In genomic region chr7:135970682-135971365, GRCh38 we compare ENCODE assay signal across 9 cellular contexts. TPM values are rescaled to one million over a fixed set of nuclear protein-coding genes. Genes with fewer than 3 reads are reported as not detected.
DNase-seq lines count a peak whose midpoint lies in the region; ATAC-seq and TF ChIP-seq lines count a peak whose summit lies in the region.
"Had no signal": no experiment of that assay in that cellular context is flagged by ENCODE, and none has a peak within 500 bp of the region (broad histone marks: within the 10 kb centered on the region; RNA-seq: fewer than 3 reads in every experiment).

No MANE protein-coding gene starts in this region.

- H3K4me3 Mint-ChIP-seq in progenitor cell of endocrine pancreas (ENCODE audit: low read depth) = no peak overlapping the region

- H3K36me3 Mint-ChIP-seq in progenitor cell of endocrine pancreas (ENCODE audit: insufficient read depth) = peaks cover 11% of the 10 kb centered on the region

- H3K79me2 ChIP-seq in KMS-11 (ENCODE audit: insufficient read depth, low read depth) = peaks cover 95% of the 10 kb centered on the region

- no peak overlapping the region for H3K9ac ChIP-seq in KMS-11

- peak overlapping the region; percentile 53 for H3K4me2 ChIP-seq in KMS-11

- H4K20me1 ChIP-seq in KMS-11 (ENCODE audit: insufficient read depth) = peaks cover 51% of the 10 kb centered on the region

- H3K4me1 ChIP-seq in KMS-11 (ENCODE audit: low read depth, poor library complexity, severe bottlenecking) = peaks cover 69% of the 10 kb centered on the region
- peaks cover 58% of the 10 kb centered on the region for H3K4me1 ChIP-seq in lower lobe of right lung

- ATAC-seq in GM18861 (IDR thresholded peaks at IDR 0.05; ENCODE audit: unreplicated experiment) (peak; percentile 74), HG02588 (IDR thresholded peaks at IDR 0.05; ENCODE audit: unreplicated experiment) (peak; percentile 73), lower lobe of right lung (peak; percentile 51 to 54), Right ventricle myocardium inferior (no peak)

- H3K27ac ChIP-seq in KMS-11 = peak overlapping the region; percentile 16; the same call in 1 of the 2 replicates
- no peak overlapping the region for H3K27ac ChIP-seq in lower lobe of right lung

- H3K27me3 ChIP-seq in KMS-11 (ENCODE audit: insufficient read depth, low read depth) (no peaks in the 10 kb centered on the region), lower lobe of right lung (ENCODE audit: low read depth) (no peaks in the 10 kb centered on the region)

- H3K4me1 Mint-ChIP-seq in progenitor cell of endocrine pancreas (ENCODE audit: low read depth) = peaks cover 7% of the 10 kb centered on the region

- no peak overlapping the region for H2AFZ ChIP-seq in KMS-11 (ENCODE audit: low read depth)

- H3K27ac Mint-ChIP-seq in progenitor cell of endocrine pancreas = no peak overlapping the region

- H3K4me3 ChIP-seq in KMS-11 (IDR thresholded peaks at IDR 0.05; ENCODE audit: insufficient read depth, low read depth, low read length) (no peak overlapping the region), lower lobe of right lung (no peak overlapping the region)

- H3K9me3 Mint-ChIP-seq in progenitor cell of endocrine pancreas (ENCODE audit: low read depth) = no peaks in the 10 kb centered on the region

- intact Hi-C loops in lower lobe of right lung (cut with DNase I) (no loop called here), Right ventricle myocardium inferior (cut with DNase I) (no loop called here)

- H3K36me3 ChIP-seq in KMS-11 (ENCODE audit: insufficient read depth) (0 out of 2 replicates have a peak, but pooled peaks cover 5% of the 10 kb centered on the region), lower lobe of right lung (peaks cover 5% of the 10 kb centered on the region)

- no peak for DNase-seq in lower lobe of right lung
- no peak for DNase-seq in Right ventricle myocardium inferior (ENCODE audit: missing footprints)
- no peak for DNase-seq in progenitor cell of endocrine pancreas (ENCODE audit: low spot score, unreplicated experiment)
- DNase-seq in NCI-H2029 (lab: John Stamatoyannopoulos, UW) = no peak
- no peak for DNase-seq in activated CD4-positive, alpha-beta T cell treated with anti-CD3 and anti-CD28 coated beads, Interleukin-2, amount 50 U/mL, for 1 hour
- DNase-seq: SW 1271 had no signal

- H3K9me3 ChIP-seq in lower lobe of right lung = no peaks in the 10 kb centered on the region

- TF ChIP-seq CTCF in KMS-11 (conservative IDR thresholded peaks at IDR 0.05; ENCODE audit: low read depth, low read length) (no peak), lower lobe of right lung (IDR thresholded peaks at IDR 0.05) (no peak), progenitor cell of endocrine pancreas (IDR thresholded peaks at IDR 0.05; ENCODE audit: unreplicated experiment) (no peak)

- no peaks in the 10 kb centered on the region for H3K27me3 Mint-ChIP-seq in progenitor cell of endocrine pancreas

RNA-seq across cellular contexts. Expression of gene MTPN, which starts 6.3 kb away (rescaled TPM):
- total RNA-seq in lower lobe of right lung = 144 TPM
- total RNA-seq in Right ventricle myocardium inferior = 72.9 TPM
- 87.8 and 91.6 TPM in 2 replicates for total RNA-seq in progenitor cell of endocrine pancreas
